Comparison of ENCODE assay signal across 8 cellular contexts in genomic region chr19:38033658-38034150, GRCh38.
DNase-seq lines count a peak whose midpoint lies in the region; ATAC-seq and TF ChIP-seq lines count a peak whose summit lies in the region.

No MANE protein-coding gene starts in this region.

- no peak overlapping the region for H3K27ac Mint-ChIP-seq in activated T-helper 2 cell treated with anti-CD3 and anti-CD28 coated beads, Interferon-gamma antibody, Interleukin-2, Interleukin-4, amounts not matched to agents 10 μg/mL and 5 μg/mL and 100 μg/mL, durations not matched to agents 14 hours and 24 hours and 36 hours

- ATAC-seq in GM21515 (IDR thresholded peaks at IDR 0.05; ENCODE audit: unreplicated experiment) (peak; percentile 64), gastroesophageal sphincter (peak; percentile 25)

- TF ChIP-seq EP300 in gastroesophageal sphincter (IDR thresholded peaks at IDR 0.05), result no peak

- no peaks in the 10 kb centered on the region for H3K27me3 Mint-ChIP-seq in activated T-helper 2 cell treated with anti-CD3 and anti-CD28 coated beads, Interferon-gamma antibody, Interleukin-2, Interleukin-4, amounts not matched to agents 10 μg/mL and 5 μg/mL and 100 μg/mL, durations not matched to agents 14 hours and 24 hours and 36 hours (ENCODE audit: low read depth)

- no peak overlapping the region for H3K4me3 Mint-ChIP-seq in activated T-helper 2 cell treated with anti-CD3 and anti-CD28 coated beads, Interferon-gamma antibody, Interleukin-2, Interleukin-4, amounts not matched to agents 10 μg/mL and 5 μg/mL and 100 μg/mL, durations not matched to agents 14 hours and 24 hours and 36 hours (ENCODE audit: low read depth)

- H3K4me3 ChIP-seq in HUES48 (ENCODE audit: low read depth, low read length), result no peak overlapping the region
- no peak overlapping the region for H3K4me3 ChIP-seq in gastroesophageal sphincter
- H3K4me3 ChIP-seq in esophagus squamous epithelium, result no peak overlapping the region

- 70 to 72% methylated on average over 5 to 6 of the region's 12 CpGs for WGBS in gastroesophageal sphincter (ENCODE audit: low coverage in 1 of 2), 2 donors
- 72 to 76% methylated on average over 7 to 12 of the region's 12 CpGs for WGBS in esophagus squamous epithelium, 2 donors

- H3K4me1 ChIP-seq in HUES48 (ENCODE audit: control insufficient read depth, insufficient read depth, low read length), result peaks cover 40% of the 10 kb centered on the region
- H3K4me1 ChIP-seq in gastroesophageal sphincter, result peaks cover 0 to 18% (median 0%) of the 10 kb centered on the region in 3 donors
- H3K4me1 ChIP-seq in esophagus squamous epithelium, result peaks cover 0 to 13% (median 0%) of the 10 kb centered on the region in 3 donors

- H3K9ac ChIP-seq in HUES48 (ENCODE audit: low read depth, low read length), result no peak overlapping the region

- H3K27me3 ChIP-seq in HUES48 (ENCODE audit: control insufficient read depth, insufficient read depth, low read length) (no peaks in the 10 kb centered on the region), gastroesophageal sphincter (no peaks in the 10 kb centered on the region), esophagus squamous epithelium (no peaks in the 10 kb centered on the region)

- intact Hi-C loops in esophagus squamous epithelium (cut with DNase I), result no loop called here
- intact Hi-C loops in activated T-helper 2 cell treated with anti-CD3 and anti-CD28 coated beads, Interferon-gamma antibody, Interleukin-2, Interleukin-4, amounts not matched to agents 10 μg/mL and 5 μg/mL and 100 μg/mL, durations not matched to agents 14 hours and 24 hours and 36 hours (cut with micrococcal nuclease), result no loop called here

- H3K9me3 Mint-ChIP-seq in activated T-helper 2 cell treated with anti-CD3 and anti-CD28 coated beads, Interferon-gamma antibody, Interleukin-2, Interleukin-4, amounts not matched to agents 10 μg/mL and 5 μg/mL and 100 μg/mL, durations not matched to agents 14 hours and 24 hours and 36 hours, result no peaks in the 10 kb centered on the region

- no peaks in the 10 kb centered on the region for H3K4me1 Mint-ChIP-seq in activated T-helper 2 cell treated with anti-CD3 and anti-CD28 coated beads, Interferon-gamma antibody, Interleukin-2, Interleukin-4, amounts not matched to agents 10 μg/mL and 5 μg/mL and 100 μg/mL, durations not matched to agents 14 hours and 24 hours and 36 hours (ENCODE audit: low read depth)

- H3K27ac ChIP-seq in HUES48 (ENCODE audit: low read depth, low read length), result peak overlapping the region; percentile 31
- no peak overlapping the region for H3K27ac ChIP-seq in gastroesophageal sphincter
- peak overlapping the region in 1 of 4 donors; percentile 41 for H3K27ac ChIP-seq in esophagus squamous epithelium

- DNase-seq in HPDE6-E6E7 (ENCODE audit: extremely low spot score) (no peak), esophagus squamous epithelium (lab: John Stamatoyannopoulos, UW) (no peak), erythroblast (lab: John Stamatoyannopoulos, UW) (no peak)
- DNase-seq in activated T-helper 2 cell treated with anti-CD3 and anti-CD28 coated beads, Interferon-gamma antibody, Interleukin-2, Interleukin-4, amounts not matched to agents 10 μg/mL and 5 μg/mL and 100 μg/mL, durations not matched to agents 14 hours and 24 hours and 36 hours (ENCODE audit: low spot score), result no peak

- TF ChIP-seq CTCF in GM12872 (IDR thresholded peaks at IDR 0.05; ENCODE audit: insufficient read depth, low read depth, low read length) (peak; percentile 57), gastroesophageal sphincter (IDR thresholded peaks at IDR 0.05) (no peak), esophagus squamous epithelium (IDR thresholded peaks at IDR 0.05) (no peak)

- no peaks in the 10 kb centered on the region for H3K9me3 ChIP-seq in HUES48 (ENCODE audit: control insufficient read depth, insufficient read depth, low read length)
- no peaks in the 10 kb centered on the region for H3K9me3 ChIP-seq in gastroesophageal sphincter
- no peaks in the 10 kb centered on the region for H3K9me3 ChIP-seq in esophagus squamous epithelium

- TF ChIP-seq POLR2A in gastroesophageal sphincter (IDR thresholded peaks at IDR 0.05) (no peak), esophagus squamous epithelium (IDR thresholded peaks at IDR 0.05) (no peak), erythroblast (IDR thresholded peaks at IDR 0.05; ENCODE audit: low read length) (no peak)

- H3K36me3 Mint-ChIP-seq in activated T-helper 2 cell treated with anti-CD3 and anti-CD28 coated beads, Interferon-gamma antibody, Interleukin-2, Interleukin-4, amounts not matched to agents 10 μg/mL and 5 μg/mL and 100 μg/mL, durations not matched to agents 14 hours and 24 hours and 36 hours (ENCODE audit: low read depth), result no peaks in the 10 kb centered on the region

- H3K36me3 ChIP-seq in HUES48 (ENCODE audit: control insufficient read depth, insufficient read depth, low read length), result no peaks in the 10 kb centered on the region
- peaks cover 0 to 14% of the 10 kb centered on the region in 2 donors for H3K36me3 ChIP-seq in gastroesophageal sphincter
- H3K36me3 ChIP-seq in esophagus squamous epithelium, result peaks cover 0 to 22% (median 4%) of the 10 kb centered on the region in 3 donors
